ENCODE assay signal across 12 cellular contexts in genomic region chr15:94234300-94234699, GRCh38. TPM values are rescaled to one million over a fixed set of nuclear protein-coding genes. Genes with fewer than 3 reads are reported as not detected.
DNase-seq lines count a peak whose midpoint lies in the region; ATAC-seq and TF ChIP-seq lines count a peak whose summit lies in the region.
"Had no signal": no experiment of that assay in that cellular context is flagged by ENCODE, and none has a peak within 500 bp of the region (broad histone marks: within the 10 kb centered on the region; RNA-seq: fewer than 3 reads in every experiment).

No MANE protein-coding gene starts in this region.

- peak overlapping the region in 5 of 7 donors; percentile 10 to 82 (median 41) for H3K27ac Mint-ChIP-seq in CD14-positive monocyte
- no peak overlapping the region for H3K27ac Mint-ChIP-seq in activated naive CD8-positive, alpha-beta T cell treated with anti-CD3 and anti-CD28 coated beads for 36 hours

- TF ChIP-seq CTCF in CD14-positive monocyte (IDR thresholded peaks at IDR 0.05), result no peak
- TF ChIP-seq CTCF in neutrophil (IDR thresholded peaks at IDR 0.05), result no peak

- H3K27me3 ChIP-seq in neutrophil, result no peaks in the 10 kb centered on the region

- no peaks in the 10 kb centered on the region for H3K9me3 Mint-ChIP-seq in CD14-positive monocyte
- no peaks in the 10 kb centered on the region for H3K9me3 Mint-ChIP-seq in activated naive CD8-positive, alpha-beta T cell treated with anti-CD3 and anti-CD28 coated beads for 36 hours

- H3K4me3 Mint-ChIP-seq in CD14-positive monocyte, result peak overlapping the region in 1 of 2 donors; percentile 56
- peak overlapping the region; percentile 35 for H3K4me3 Mint-ChIP-seq in activated naive CD8-positive, alpha-beta T cell treated with anti-CD3 and anti-CD28 coated beads for 36 hours

- peaks cover 5 to 8% (median 7%) of the 10 kb centered on the region in 3 donors for H3K27me3 Mint-ChIP-seq in CD14-positive monocyte (ENCODE audit: low read depth in 3 of 3)
- H3K27me3 Mint-ChIP-seq in activated naive CD8-positive, alpha-beta T cell treated with anti-CD3 and anti-CD28 coated beads for 36 hours, result no peaks in the 10 kb centered on the region

- ATAC-seq in HG02970 (IDR thresholded peaks at IDR 0.05; ENCODE audit: low FRiP score, unreplicated experiment) (no peak), HG03095 (IDR thresholded peaks at IDR 0.05; ENCODE audit: unreplicated experiment) (no peak)
- ATAC-seq: psoas muscle had no signal

- peak overlapping the region; percentile 93 for H3K27ac ChIP-seq in neutrophil
- H3K27ac ChIP-seq: psoas muscle had no signal

- peaks cover 9 to 12% of the 10 kb centered on the region in 2 donors for H3K36me3 Mint-ChIP-seq in CD14-positive monocyte
- peaks cover 18% of the 10 kb centered on the region for H3K36me3 Mint-ChIP-seq in activated naive CD8-positive, alpha-beta T cell treated with anti-CD3 and anti-CD28 coated beads for 36 hours

- no peaks in the 10 kb centered on the region for H3K9me3 ChIP-seq in neutrophil
- H3K9me3 ChIP-seq: Caco-2, psoas muscle had no signal

- peaks cover 78 to 86% of the 10 kb centered on the region in 2 experiments for H3K4me1 ChIP-seq in neutrophil (ENCODE audit: control insufficient read depth in 1 of 2, insufficient read depth in 1 of 2, low read depth in 1 of 2, low read length in 1 of 2)
- H3K4me1 ChIP-seq: psoas muscle had no signal

- H3K36me3 ChIP-seq in neutrophil, result no peaks in the 10 kb centered on the region

- no peak for DNase-seq in CD14-positive monocyte (ENCODE audit: low spot score)
- peak; percentile 37 for DNase-seq in HK-2 (ENCODE audit: unreplicated experiment)
- peak; percentile 45 for DNase-seq in activated naive CD8-positive, alpha-beta T cell treated with anti-CD3 and anti-CD28 coated beads for 36 hours
- DNase-seq in T1000 (lab: John Stamatoyannopoulos, UW), result no peak
- DNase-seq in NCI-H187 (lab: John Stamatoyannopoulos, UW), result no peak
- DNase-seq: Caco-2, hippocampal formation, NCI-H526 treated with DMSO at 0.1 percent for 48 hours, psoas muscle had no signal

- peak overlapping the region; percentile 89 to 96 for H3K4me3 ChIP-seq in neutrophil (ENCODE audit: low read depth in 1 of 2, low read length in 1 of 2)
- H3K4me3 ChIP-seq: psoas muscle had no signal

- intact Hi-C loops in CD14-positive monocyte (cut with micrococcal nuclease), result loop anchor here (5.0 kb wide), 1 partner anchor 88 kb away; no protein-coding TSS in a partner anchor

- H3K4me1 Mint-ChIP-seq in CD14-positive monocyte, result peaks cover 71% of the 10 kb centered on the region
- H3K4me1 Mint-ChIP-seq in activated naive CD8-positive, alpha-beta T cell treated with anti-CD3 and anti-CD28 coated beads for 36 hours, result peaks cover 69% of the 10 kb centered on the region

RNA-seq across cellular contexts. Expression of gene MCTP2, which starts 2.9 kb away (rescaled TPM):
- 1 to 10 TPM; 2.4 to 7.4 TPM for polyA plus RNA-seq in CD14-positive monocyte
- total RNA-seq in activated naive CD8-positive, alpha-beta T cell treated with anti-CD3 and anti-CD28 coated beads for 36 hours, result 10 to 100 TPM; 12.1 to 12.6 TPM

Comparison
In these comparisons a context has a peak if more than half of its experiments do, and no peak if none do; other contexts are left out.
1. DNase-seq: peak in HK-2 (single experiment) and activated naive CD8-positive, alpha-beta T cell treated with anti-CD3 and anti-CD28 coated beads for 36 hours (single experiment); none in CD14-positive monocyte (single experiment), T1000 (single experiment) and NCI-H187 (0 of 2).